ENCODE assay signal across 38 cellular contexts in the genomic region with DNA sequence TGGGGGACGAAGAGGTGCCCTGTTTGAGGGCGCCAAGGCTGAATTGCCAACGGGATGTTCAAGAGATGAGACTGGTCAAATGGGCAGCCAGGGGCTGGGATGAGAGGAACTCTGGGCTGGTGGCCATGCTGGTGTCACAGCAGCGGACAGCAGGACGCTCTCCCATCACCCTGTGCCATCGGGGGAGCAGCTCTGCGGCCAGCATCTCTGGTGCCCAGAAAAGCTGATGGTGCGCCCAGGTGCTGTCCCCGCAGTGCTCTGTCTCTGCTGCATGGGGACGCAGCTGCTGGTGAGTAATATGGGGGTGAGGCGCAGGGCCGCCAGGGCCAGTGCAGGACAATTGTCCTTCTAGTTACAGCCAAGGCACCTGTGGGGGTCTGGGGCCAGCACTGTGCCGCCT. TPM values are rescaled to one million over a fixed set of nuclear protein-coding genes. Genes with fewer than 3 reads are reported as not detected.
"Had no signal": no experiment of that assay in that cellular context is flagged by ENCODE, and none has a peak within 500 bp of the region (broad histone marks: within the 10 kb centered on the region; RNA-seq: fewer than 3 reads in every experiment).

No MANE protein-coding gene starts in this region.

- H3K27ac Mint-ChIP-seq: activated B cell treated with CpG ODN at 0.5 μM for 24 hours; activated CD4-positive, alpha-beta memory T cell treated with anti-CD3 and anti-CD28 coated beads for 36 hours; activated CD4-positive, alpha-beta T cell treated with anti-CD3 and anti-CD28 coated beads, Interleukin-2, amount 10 ng/mL, durations not matched to agents 24 days and 14 days; activated CD8-positive, alpha-beta T cell treated with anti-CD3 and anti-CD28 coated beads for 36 hours; activated naive CD4-positive, alpha-beta T cell treated with anti-CD3 and anti-CD28 coated beads for 36 hours; activated naive CD4-positive, alpha-beta T cell treated with anti-CD3 and anti-CD28 coated beads, Interleukin-2, amount 50 U/mL, for 72 hours; activated naive CD8-positive, alpha-beta T cell treated with anti-CD3 and anti-CD28 coated beads for 36 hours; activated T-cell treated with anti-CD3 and anti-CD28 coated beads, Interleukin-2, amount 50 U/mL, for 72 hours; activated T-helper 1 cell treated with anti-CD3 and anti-CD28 coated beads, Interleukin-12 subunit alpha, Interleukin-12 subunit beta, Interleukin-2, Interleukin-4 antibody, amounts not matched to agents 30 ng/mL and 10 ng/mL and 1 ng/mL, durations not matched to agents 14 hours and 24 hours and 36 hours; activated T-helper 17 cell treated with anti-CD3 and anti-CD28 coated beads, Interleukin-2, amount 50 U/mL, for 72 hours; T-helper 1 cell treated with Interleukin-12 subunit alpha and Interleukin-12 subunit beta and Interleukin-4 antibody, amounts not matched to agents 30 μg/mL and 1 μg/mL, for 36 hours; T-helper 2 cell treated with Interferon-gamma antibody and Interleukin-4, amounts not matched to agents 5 μg/mL and 100 μg/mL, for 36 hours had no signal

- H3K9me3 Mint-ChIP-seq: activated B cell treated with CpG ODN at 0.5 μM for 24 hours; activated CD4-positive, alpha-beta memory T cell treated with anti-CD3 and anti-CD28 coated beads for 36 hours; activated CD4-positive, alpha-beta T cell treated with anti-CD3 and anti-CD28 coated beads, Interleukin-2, amount 10 ng/mL, durations not matched to agents 24 days and 14 days; activated CD8-positive, alpha-beta T cell treated with anti-CD3 and anti-CD28 coated beads for 36 hours; activated naive CD4-positive, alpha-beta T cell treated with anti-CD3 and anti-CD28 coated beads for 36 hours; activated naive CD4-positive, alpha-beta T cell treated with anti-CD3 and anti-CD28 coated beads, Interleukin-2, amount 50 U/mL, for 72 hours; activated naive CD8-positive, alpha-beta T cell treated with anti-CD3 and anti-CD28 coated beads for 36 hours; activated T-cell treated with anti-CD3 and anti-CD28 coated beads, Interleukin-2, amount 50 U/mL, for 4 hours; activated T-cell treated with anti-CD3 and anti-CD28 coated beads, Interleukin-2, amount 50 U/mL, for 72 hours; activated T-helper 1 cell treated with anti-CD3 and anti-CD28 coated beads, Interleukin-12 subunit alpha, Interleukin-12 subunit beta, Interleukin-2, Interleukin-4 antibody, amounts not matched to agents 30 ng/mL and 10 ng/mL and 1 ng/mL, durations not matched to agents 14 hours and 24 hours and 36 hours; activated T-helper 17 cell treated with anti-CD3 and anti-CD28 coated beads, Interleukin-2, amount 50 U/mL, for 72 hours; T-helper 1 cell treated with Interleukin-12 subunit alpha and Interleukin-12 subunit beta and Interleukin-4 antibody, amounts not matched to agents 30 μg/mL and 1 μg/mL, for 36 hours; T-helper 2 cell treated with Interferon-gamma antibody and Interleukin-4, amounts not matched to agents 5 μg/mL and 100 μg/mL, for 36 hours had no signal

- FAIRE-seq: astrocyte, TTC549 had no signal

- H3K36me3 Mint-ChIP-seq: activated CD4-positive, alpha-beta memory T cell treated with anti-CD3 and anti-CD28 coated beads for 36 hours; activated naive CD4-positive, alpha-beta T cell treated with anti-CD3 and anti-CD28 coated beads, Interleukin-2, amount 50 U/mL, for 72 hours; activated naive CD8-positive, alpha-beta T cell treated with anti-CD3 and anti-CD28 coated beads for 36 hours had no signal

- H3K9me3 ChIP-seq: adrenal gland, body of pancreas, breast epithelium had no signal

- H3K27ac ChIP-seq: adrenal gland, body of pancreas, brain microvascular endothelial cell, breast epithelium, VCaP had no signal

- H3K4me3 Mint-ChIP-seq: activated B cell treated with CpG ODN at 0.5 μM for 24 hours; activated CD4-positive, alpha-beta memory T cell treated with anti-CD3 and anti-CD28 coated beads for 36 hours; activated CD4-positive, alpha-beta T cell treated with anti-CD3 and anti-CD28 coated beads, Interleukin-2, amount 10 ng/mL, durations not matched to agents 24 days and 14 days; activated CD8-positive, alpha-beta T cell treated with anti-CD3 and anti-CD28 coated beads for 36 hours; activated naive CD4-positive, alpha-beta T cell treated with anti-CD3 and anti-CD28 coated beads for 36 hours; activated naive CD8-positive, alpha-beta T cell treated with anti-CD3 and anti-CD28 coated beads for 36 hours; activated T-cell treated with anti-CD3 and anti-CD28 coated beads, Interleukin-2, amount 50 U/mL, for 4 hours; activated T-cell treated with anti-CD3 and anti-CD28 coated beads, Interleukin-2, amount 50 U/mL, for 72 hours; activated T-helper 1 cell treated with anti-CD3 and anti-CD28 coated beads, Interleukin-12 subunit alpha, Interleukin-12 subunit beta, Interleukin-2, Interleukin-4 antibody, amounts not matched to agents 30 ng/mL and 10 ng/mL and 1 ng/mL, durations not matched to agents 14 hours and 24 hours and 36 hours; activated T-helper 17 cell treated with anti-CD3 and anti-CD28 coated beads, Interleukin-2, amount 50 U/mL, for 72 hours; T-helper 1 cell treated with Interleukin-12 subunit alpha and Interleukin-12 subunit beta and Interleukin-4 antibody, amounts not matched to agents 30 μg/mL and 1 μg/mL, for 36 hours; T-helper 2 cell treated with Interferon-gamma antibody and Interleukin-4, amounts not matched to agents 5 μg/mL and 100 μg/mL, for 36 hours had no signal

- DNase-seq: activated B cell treated with CpG ODN at 0.5 μM for 24 hours; activated CD4-positive, alpha-beta memory T cell treated with anti-CD3 and anti-CD28 coated beads for 36 hours; activated CD4-positive, alpha-beta T cell treated with anti-CD3 and anti-CD28 coated beads for 4 hours; activated CD4-positive, alpha-beta T cell treated with anti-CD3 and anti-CD28 coated beads, Interleukin-2, amount 10 ng/mL, durations not matched to agents 24 days and 14 days; activated CD4-positive, alpha-beta T cell treated with anti-CD3 and anti-CD28 coated beads, Interleukin-2, amount 50 U/mL, for 1 hour; activated CD4-positive, alpha-beta T cell treated with anti-CD3 and anti-CD28 coated beads, Interleukin-2, amount 50 U/mL, for 4 hours; activated CD4-positive, CD25-positive, alpha-beta regulatory T cell treated with anti-CD3 and anti-CD28 coated beads, Interleukin-2, amount 50 U/mL, for 72 hours; activated CD8-positive, alpha-beta memory T cell treated with anti-CD3 and anti-CD28 coated beads, Interleukin-2, amount 50 U/mL, for 4 hours; activated CD8-positive, alpha-beta T cell treated with anti-CD3 and anti-CD28 coated beads for 36 hours; activated effector memory CD4-positive, alpha-beta T cell treated with anti-CD3 and anti-CD28 coated beads, Interleukin-2, amount 50 U/mL, for 16 hours; activated gamma-delta T cell treated with Interleukin-2 at 50 U/mL for 16 hours; activated naive CD4-positive, alpha-beta T cell; activated naive CD4-positive, alpha-beta T cell treated with anti-CD3 and anti-CD28 coated beads for 36 hours; activated naive CD4-positive, alpha-beta T cell treated with anti-CD3 and anti-CD28 coated beads, Interleukin-2, amount 50 U/mL, for 16 hours; activated naive CD8-positive, alpha-beta T cell treated with anti-CD3 and anti-CD28 coated beads for 36 hours; activated T-cell treated with anti-CD3 and anti-CD28 coated beads for 4 hours; activated T-cell treated with anti-CD3 and anti-CD28 coated beads, Interleukin-2, amount 50 U/mL, for 1 hour; activated T-cell treated with anti-CD3 and anti-CD28 coated beads, Interleukin-2, amount 50 U/mL, for 4 hours; activated T-cell treated with anti-CD3 and anti-CD28 coated beads, Interleukin-2, amount 50 U/mL, for 72 hours; adrenal gland; amniotic stem cell; aorta; body of pancreas; brain microvascular endothelial cell; central memory CD4-positive, alpha-beta T cell; T-helper 2 cell; T-helper 9 cell had no signal

- H3K4me3 ChIP-seq: adrenal gland, body of pancreas, breast epithelium had no signal

- H3K36me3 ChIP-seq: adrenal gland, brain microvascular endothelial cell, breast epithelium had no signal

- ATAC-seq: activated CD8-positive, alpha-beta T cell treated with anti-CD3 and anti-CD28 coated beads for 36 hours; activated naive CD4-positive, alpha-beta T cell treated with anti-CD3 and anti-CD28 coated beads, Interleukin-2, amount 50 U/mL, for 72 hours; activated T-cell treated with anti-CD3 and anti-CD28 coated beads, Interleukin-2, amount 50 U/mL, for 4 hours; activated T-cell treated with anti-CD3 and anti-CD28 coated beads, Interleukin-2, amount 50 U/mL, for 72 hours; activated T-helper 17 cell treated with anti-CD3 and anti-CD28 coated beads, Interleukin-2, amount 50 U/mL, for 72 hours; body of pancreas had no signal

- H3K4me1 Mint-ChIP-seq: activated B cell treated with CpG ODN at 0.5 μM for 24 hours; activated CD4-positive, alpha-beta T cell treated with anti-CD3 and anti-CD28 coated beads, Interleukin-2, amount 10 ng/mL, durations not matched to agents 24 days and 14 days; activated naive CD8-positive, alpha-beta T cell treated with anti-CD3 and anti-CD28 coated beads for 36 hours; activated T-helper 17 cell treated with anti-CD3 and anti-CD28 coated beads, Interleukin-2, amount 50 U/mL, for 72 hours had no signal

RNA-seq across cellular contexts. Expression of a gene that starts 4.9 kb away (rescaled TPM):
- total RNA-seq: activated B cell treated with CpG ODN at 0.5 μM for 24 hours; activated CD4-positive, alpha-beta memory T cell treated with anti-CD3 and anti-CD28 coated beads for 36 hours; activated CD4-positive, alpha-beta T cell treated with anti-CD3 and anti-CD28 coated beads, Interleukin-2, amount 10 ng/mL, durations not matched to agents 24 days and 14 days; activated CD8-positive, alpha-beta memory T cell treated with anti-CD3 and anti-CD28 coated beads for 36 hours; activated CD8-positive, alpha-beta T cell treated with anti-CD3 and anti-CD28 coated beads for 36 hours; activated naive CD4-positive, alpha-beta T cell treated with anti-CD3 and anti-CD28 coated beads for 36 hours; activated naive CD4-positive, alpha-beta T cell treated with anti-CD3 and anti-CD28 coated beads, Interleukin-2, amount 50 U/mL, for 72 hours; activated naive CD8-positive, alpha-beta T cell treated with anti-CD3 and anti-CD28 coated beads for 36 hours; activated T-cell treated with anti-CD3 and anti-CD28 coated beads, Interleukin-2, amount 50 U/mL, for 4 hours; activated T-cell treated with anti-CD3 and anti-CD28 coated beads, Interleukin-2, amount 50 U/mL, for 72 hours; activated T-helper 1 cell treated with anti-CD3 and anti-CD28 coated beads, Interleukin-12 subunit alpha, Interleukin-12 subunit beta, Interleukin-2, Interleukin-4 antibody, amounts not matched to agents 30 ng/mL and 10 ng/mL and 1 ng/mL, durations not matched to agents 14 hours and 24 hours and 36 hours; activated T-helper 17 cell treated with anti-CD3 and anti-CD28 coated beads, Interleukin-2, amount 50 U/mL, for 72 hours; aorta; breast epithelium; cardiac septum had no signal
